8 cellular contexts compared by ENCODE assay signal in the genomic region with DNA sequence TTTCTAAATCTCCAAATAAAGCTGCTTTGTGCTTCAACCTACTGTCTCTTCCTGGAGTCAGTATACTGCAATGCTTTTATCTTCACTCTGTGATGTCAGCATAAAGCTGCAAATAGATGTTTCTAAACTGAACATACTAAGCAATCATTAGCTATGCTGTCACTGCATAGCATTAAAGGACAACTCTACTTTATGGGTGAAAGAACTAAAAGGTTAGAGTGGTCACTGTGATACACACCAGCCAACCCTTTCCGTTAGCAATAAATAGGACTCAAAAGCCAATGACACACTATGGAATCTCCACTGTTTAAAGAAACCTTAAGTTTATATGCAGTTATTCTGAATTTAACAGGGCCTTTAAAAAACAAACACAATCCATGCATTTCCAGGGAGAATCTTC. TPM values are rescaled to one million over a fixed set of nuclear protein-coding genes. Genes with fewer than 3 reads are reported as not detected.
A peak's percentile ranks its signal among the peaks of the same experiment; 100 is the strongest.
DNase-seq lines count a peak whose midpoint lies in the region; ATAC-seq, FAIRE-seq and TF ChIP-seq lines count a peak whose summit lies in the region.

No MANE protein-coding gene starts in this region.

- peak overlapping the region; percentile 96 for H3K4me3 Mint-ChIP-seq in T-helper 2 cell treated with Interferon-gamma antibody and Interleukin-4, amounts not matched to agents 5 μg/mL and 100 μg/mL, for 36 hours

- peaks cover 34% of the 10 kb centered on the region for H3K4me1 Mint-ChIP-seq in T-helper 2 cell treated with Interferon-gamma antibody and Interleukin-4, amounts not matched to agents 5 μg/mL and 100 μg/mL, for 36 hours (ENCODE audit: low read depth)

- H3K4me3 ChIP-seq in skin epidermis, result peak overlapping the region in 5 of 7 experiments; percentile 73 to 86 (median 81)

- peak overlapping the region; percentile 41 for H3K27ac Mint-ChIP-seq in T-helper 2 cell treated with Interferon-gamma antibody and Interleukin-4, amounts not matched to agents 5 μg/mL and 100 μg/mL, for 36 hours

- H3K9me3 Mint-ChIP-seq in T-helper 2 cell treated with Interferon-gamma antibody and Interleukin-4, amounts not matched to agents 5 μg/mL and 100 μg/mL, for 36 hours, result peaks cover 11% of the 10 kb centered on the region

- no peak for TF ChIP-seq CTCF in foreskin keratinocyte (conservative IDR thresholded peaks at IDR 0.05)

- H3K27ac ChIP-seq in foreskin keratinocyte (peak overlapping the region; percentile 91), skin epidermis (peak overlapping the region in 9 of 21 experiments; percentile 11 to 97 (median 95))

- H3K27me3 ChIP-seq in foreskin keratinocyte, result no peaks in the 10 kb centered on the region

- H3K36me3 Mint-ChIP-seq in T-helper 2 cell treated with Interferon-gamma antibody and Interleukin-4, amounts not matched to agents 5 μg/mL and 100 μg/mL, for 36 hours (ENCODE audit: low read depth), result peaks cover 30% of the 10 kb centered on the region

- H3K4me1 ChIP-seq in foreskin keratinocyte, result peaks cover 8% of the 10 kb centered on the region

- ATAC-seq in foreskin keratinocyte (no peak), HG03097 (IDR thresholded peaks at IDR 0.05; ENCODE audit: low FRiP score, unreplicated experiment) (no peak), left lobe of liver (no peak), HG02763 (IDR thresholded peaks at IDR 0.05; ENCODE audit: unreplicated experiment) (no peak)

- peaks cover 19% of the 10 kb centered on the region for H3K27me3 Mint-ChIP-seq in T-helper 2 cell treated with Interferon-gamma antibody and Interleukin-4, amounts not matched to agents 5 μg/mL and 100 μg/mL, for 36 hours (ENCODE audit: low read depth)

- DNase-seq in GM19239 (ENCODE audit: insufficient read length, low spot score) (no peak), foreskin keratinocyte (no peak), left lobe of liver (ENCODE audit: low spot score) (no peak), SIG-M5 treated with dmso at 0.1 percent for 504 hours (lab: John Stamatoyannopoulos, UW; ENCODE audit: unreplicated experiment) (no peak)
- DNase-seq in T-helper 2 cell treated with Interferon-gamma antibody and Interleukin-4, amounts not matched to agents 5 μg/mL and 100 μg/mL, for 36 hours (ENCODE audit: low spot score), result no peak

- peak; percentile 89 for FAIRE-seq in GM19239 (lab: Jason Lieb, UNC)

RNA-seq across cellular contexts. Expression of a gene that starts 1.8 kb away (rescaled TPM):
- total RNA-seq in foreskin keratinocyte (13.9 and 14.6 TPM in 2 replicates), left lobe of liver (5.6 TPM)
- polyA plus RNA-seq in foreskin keratinocyte, result 2.0 and 2.1 TPM in 2 replicates

RNA-seq across cellular contexts. Expression of a gene that starts 6.9 kb away (rescaled TPM):
- total RNA-seq in foreskin keratinocyte (0.11 TPM in 1 of 2 replicates, not detected in the other), left lobe of liver (0.05 TPM)
- polyA plus RNA-seq in foreskin keratinocyte, result 0.03 TPM in 1 of 2 replicates, not detected in the other
